12 cellular contexts compared by ENCODE assay signal in the genomic region with DNA sequence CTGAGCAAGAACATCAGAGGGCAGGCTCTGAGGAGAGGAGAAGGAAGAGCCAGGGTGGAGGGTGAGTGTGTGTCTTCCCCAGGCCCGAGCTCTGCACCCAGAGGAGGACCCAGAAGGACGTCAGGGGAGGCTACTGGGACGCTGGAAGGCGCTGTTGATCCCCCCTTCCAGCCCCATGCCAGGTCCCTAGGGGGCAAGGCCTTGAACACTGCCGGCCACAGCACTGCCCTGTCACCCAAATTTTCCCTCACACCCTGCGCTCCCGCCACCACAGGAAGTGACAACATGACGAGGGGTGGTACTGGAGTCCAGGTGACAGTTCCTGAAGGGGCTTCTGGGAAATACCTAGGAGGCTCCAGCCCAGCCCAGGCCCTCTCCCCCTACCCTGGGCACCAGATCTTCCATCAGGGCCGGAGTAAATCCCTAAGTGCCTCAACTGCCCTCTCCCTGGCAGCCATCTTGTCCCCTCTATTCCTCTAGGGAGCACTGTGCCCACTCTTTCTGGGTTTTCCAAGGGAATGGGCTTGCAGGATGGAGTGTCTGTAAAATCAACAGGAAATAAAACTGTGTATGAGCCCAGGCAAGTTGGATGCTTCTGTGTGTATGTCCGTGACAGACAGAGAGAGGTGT. TPM values are rescaled to one million over a fixed set of nuclear protein-coding genes. Genes with fewer than 3 reads are reported as not detected.
DNase-seq lines count a peak whose midpoint lies in the region; ATAC-seq, FAIRE-seq and TF ChIP-seq lines count a peak whose summit lies in the region.
"Had no signal": no experiment of that assay in that cellular context is flagged by ENCODE, and none has a peak within 500 bp of the region (broad histone marks: within the 10 kb centered on the region; RNA-seq: fewer than 3 reads in every experiment).

No MANE protein-coding gene starts in this region.

- H3K4me2 ChIP-seq in BLaER1 treated with 17β-estradiol and CSF1 and Interleukin-3, amounts not matched to agents 10 nM and 100 nM: peak overlapping the region; percentile 86 to 99 (median 94)
- H3K4me2 ChIP-seq in GM12878 (ENCODE audit: control insufficient read depth, insufficient read depth): peak overlapping the region; percentile 100

- peak overlapping the region in 6 of 9 donors; percentile 19 to 79 (median 68) for H3K27ac Mint-ChIP-seq in naive thymus-derived CD4-positive, alpha-beta T cell
- H3K27ac Mint-ChIP-seq in chondrocyte (ENCODE audit: unreplicated experiment): no peak overlapping the region
- H3K27ac Mint-ChIP-seq: activated CD4-positive, alpha-beta T cell treated with anti-CD3 and anti-CD28 coated beads, Interleukin-2, amount 10 ng/mL, durations not matched to agents 7 days and 5 days had no signal

- peaks cover 68 to 82% (median 75%) of the 10 kb centered on the region in 10 experiments for H3K4me1 ChIP-seq in BLaER1 treated with 17β-estradiol and CSF1 and Interleukin-3, amounts not matched to agents 10 nM and 100 nM
- H3K4me1 ChIP-seq in HEK293 (ENCODE audit: control insufficient read depth, insufficient read depth, low read length): peaks cover 4% of the 10 kb centered on the region; the same call in 1 of the 2 replicates
- H3K4me1 ChIP-seq in GM12878 (ENCODE audit: control insufficient read depth, insufficient read depth, low read length): peaks cover 64% of the 10 kb centered on the region
- peaks cover 32 to 39% of the 10 kb centered on the region in 2 donors for H3K4me1 ChIP-seq in naive thymus-derived CD4-positive, alpha-beta T cell (ENCODE audit: control insufficient read depth in 2 of 2, insufficient read depth in 2 of 2, low read length in 2 of 2)
- peaks cover 21% of the 10 kb centered on the region for H3K4me1 ChIP-seq in foreskin keratinocyte

- TF ChIP-seq RAD21 in GM12878 (IDR thresholded peaks at IDR 0.05; ENCODE audit: insufficient read depth, low read depth, low read length): no peak

- H3K4me3 ChIP-seq in BLaER1 treated with 17β-estradiol and CSF1 and Interleukin-3, amounts not matched to agents 10 nM and 100 nM: no peak overlapping the region; a peak in 1 of 20 replicates
- H3K4me3 ChIP-seq in HEK293 (ENCODE audit: low read depth, low read length) (no peak overlapping the region), GM12878 (peak overlapping the region; percentile 76)
- no peak overlapping the region for H3K4me3 ChIP-seq in naive thymus-derived CD4-positive, alpha-beta T cell (ENCODE audit: low read length)

- FAIRE-seq in GM12878 (lab: Jason Lieb, UNC): no peak

- intact Hi-C loops in GM12878 (cut with micrococcal nuclease; ENCODE audit: unreplicated experiment): no loop called here
- intact Hi-C loops in naive thymus-derived CD4-positive, alpha-beta T cell (cut with micrococcal nuclease): no loop called here

- RAD21 ChIA-PET in GM12878 (lab: Charles Lee; ENCODE audit: unreplicated experiment): interaction anchor here (0.9 to 6.0 kb wide), 8 partner anchors 19 to 231 kb away, joined by 3 to 58 read pairs (median 20); a partner anchor contains a TSS

- peaks cover 0 to 47% (median 16%) of the 10 kb centered on the region in 11 experiments; a peak in 15 of 22 replicates for H4K20me1 ChIP-seq in BLaER1 treated with 17β-estradiol and CSF1 and Interleukin-3, amounts not matched to agents 10 nM and 100 nM
- peaks cover 8% of the 10 kb centered on the region; the same call in 1 of the 2 replicates for H4K20me1 ChIP-seq in GM12878 (ENCODE audit: control insufficient read depth, insufficient read depth)

- H3K27me3 Mint-ChIP-seq in naive thymus-derived CD4-positive, alpha-beta T cell: peaks cover 27 to 40% (median 35%) of the 10 kb centered on the region in 5 donors
- H3K27me3 Mint-ChIP-seq in chondrocyte (ENCODE audit: low read depth): peaks cover 34% of the 10 kb centered on the region

- no peak overlapping the region; the same call in 1 of the 2 replicates for H2AFZ ChIP-seq in GM12878 (ENCODE audit: control insufficient read depth, low read depth, low read length)

- CTCF ChIA-PET in HEK293 (lab: Yijun Ruan, JAX): interaction anchor here (0.6 to 15.2 kb wide), 44 partner anchors 8 to 1487 kb away, joined by 3 to 564 read pairs (median 4); a partner anchor contains a TSS
- CTCF ChIA-PET in GM12878 (lab: Yijun Ruan, JAX): interaction anchor here (0.7 to 8.3 kb wide), 22 partner anchors 10 to 321 kb away, joined by 3 to 208 read pairs (median 6); a partner anchor contains a TSS
- CTCF ChIA-PET in naive thymus-derived CD4-positive, alpha-beta T cell (lab: Charles Lee): interaction anchor here (0.6 to 3.0 kb wide), 14 partner anchors 10 to 132 kb away, joined by 3 to 17 read pairs (median 4); no protein-coding TSS in a partner anchor

- SMC1A ChIA-PET in GM12878 (lab: Charles Lee; ENCODE audit: uncharacterized antibody, unreplicated experiment): interaction anchor here (1.2 to 4.2 kb wide), 6 partner anchors 18 to 67 kb away, joined by 3 to 39 read pairs (median 12); a partner anchor contains a TSS

- peak; percentile 0; the same call in 1 of the 3 replicates for ATAC-seq in GM12878
- no peak for ATAC-seq in naive thymus-derived CD4-positive, alpha-beta T cell
- no peak for ATAC-seq in GM18861 (IDR thresholded peaks at IDR 0.05; ENCODE audit: unreplicated experiment)
- no peak for ATAC-seq in foreskin keratinocyte

- H3K36me3 Mint-ChIP-seq in naive thymus-derived CD4-positive, alpha-beta T cell: no peaks in the 10 kb centered on the region
- no peaks in the 10 kb centered on the region for H3K36me3 Mint-ChIP-seq in chondrocyte (ENCODE audit: low read depth)
- H3K36me3 Mint-ChIP-seq: memory B cell had no signal

- TF ChIP-seq EP300 in GM12878 (IDR thresholded peaks at IDR 0.05; ENCODE audit: borderline replicate concordance in 1 of 2, control insufficient read depth in 1 of 2, low read depth in 2 of 2, low read length in 2 of 2): no peak

- 17% methylated on average over 10 of the region's 10 CpGs for WGBS in GM12878 (ENCODE audit: insufficient coverage, insufficient replicate concordance, low lambda C conversion rate, missing lambda C conversion rate)

- H3K27me3 ChIP-seq in BLaER1 treated with 17β-estradiol and CSF1 and Interleukin-3, amounts not matched to agents 10 nM and 100 nM: peaks cover 34 to 51% (median 47%) of the 10 kb centered on the region in 11 experiments
- H3K27me3 ChIP-seq in GM12878 (replicated peaks in 1 of 2; ENCODE audit: control insufficient read depth in 2 of 2, insufficient read depth in 2 of 2, low read length in 1 of 2) (0 out of 4 replicates have a peak, but pooled peaks cover 0 to 2% of the 10 kb centered on the region in 2 experiments), foreskin keratinocyte (peaks cover 36% of the 10 kb centered on the region)
- peaks cover 0 to 14% of the 10 kb centered on the region in 2 donors for H3K27me3 ChIP-seq in naive thymus-derived CD4-positive, alpha-beta T cell (ENCODE audit: control insufficient read depth in 2 of 2, insufficient read depth in 2 of 2, low read length in 2 of 2)
- H3K27me3 ChIP-seq: Peyer's patch had no signal

- peak overlapping the region in 2 of 11 experiments; percentile 54 to 55; a peak in 3 of 22 replicates for H3K27ac ChIP-seq in BLaER1 treated with 17β-estradiol and CSF1 and Interleukin-3, amounts not matched to agents 10 nM and 100 nM
- no peak overlapping the region for H3K27ac ChIP-seq in HEK293 (ENCODE audit: extremely low read depth, low read depth, low read length)
- H3K27ac ChIP-seq in GM12878 (ENCODE audit: control insufficient read depth, insufficient read depth): peak overlapping the region; percentile 62
- H3K27ac ChIP-seq in naive thymus-derived CD4-positive, alpha-beta T cell (ENCODE audit: low read depth, low read length): no peak overlapping the region
- H3K27ac ChIP-seq in foreskin keratinocyte: no peak overlapping the region

- H3K9me3 ChIP-seq in BLaER1 treated with 17β-estradiol and CSF1 and Interleukin-3, amounts not matched to agents 10 nM and 100 nM (replicated peaks in 1 of 11): no peaks in the 10 kb centered on the region
- no peaks in the 10 kb centered on the region for H3K9me3 ChIP-seq in HEK293 (ENCODE audit: control insufficient read depth, insufficient read depth, low read depth, low read length)
- no peaks in the 10 kb centered on the region for H3K9me3 ChIP-seq in GM12878 (replicated peaks; ENCODE audit: control insufficient read depth, insufficient read depth, low read length)
- H3K9me3 ChIP-seq in naive thymus-derived CD4-positive, alpha-beta T cell (ENCODE audit: control insufficient read depth in 2 of 3, low read length in 3 of 3): no peaks in the 10 kb centered on the region
- H3K9me3 ChIP-seq: gastroesophageal sphincter, Peyer's patch had no signal

- TF ChIP-seq CTCF in HEK293 (tag by site-specific recombination; IDR thresholded peaks at IDR 0.05) (no peak), GM12878 (IDR thresholded peaks at IDR 0.05 in 2 of 3, conservative IDR thresholded peaks at IDR 0.05 in 1 of 3; ENCODE audit: control insufficient read depth in 2 of 3, extremely low read depth in 1 of 3, insufficient read depth in 1 of 3, low read depth in 3 of 3, low read length in 3 of 3) (no peak), chondrocyte (IDR thresholded peaks at IDR 0.05) (no peak), foreskin keratinocyte (conservative IDR thresholded peaks at IDR 0.05) (no peak)

- H3K36me3 ChIP-seq in BLaER1 treated with 17β-estradiol and CSF1 and Interleukin-3, amounts not matched to agents 10 nM and 100 nM: no peaks in the 10 kb centered on the region
- H3K36me3 ChIP-seq in HEK293 (ENCODE audit: control insufficient read depth in 2 of 2, insufficient read depth in 1 of 2, low read length in 2 of 2) (no peaks in the 10 kb centered on the region), GM12878 (ENCODE audit: control insufficient read depth in 2 of 2, insufficient read depth in 2 of 2, low read length in 1 of 2) (no peaks in the 10 kb centered on the region)
- no peaks in the 10 kb centered on the region for H3K36me3 ChIP-seq in naive thymus-derived CD4-positive, alpha-beta T cell (ENCODE audit: control insufficient read depth in 2 of 3, insufficient read depth in 3 of 3, low read length in 3 of 3)
- H3K36me3 ChIP-seq: gastroesophageal sphincter, Peyer's patch had no signal

- H3K4me3 Mint-ChIP-seq in naive thymus-derived CD4-positive, alpha-beta T cell: peak overlapping the region in 6 of 10 donors; percentile 4 to 90 (median 52)
- H3K4me3 Mint-ChIP-seq in chondrocyte (ENCODE audit: unreplicated experiment): no peak overlapping the region

- no peak for TF ChIP-seq POLR2A in GM12878 (IDR thresholded peaks at IDR 0.05; ENCODE audit: low read depth, low read length)

- peaks cover 33 to 56% (median 44%) of the 10 kb centered on the region in 7 donors for H3K4me1 Mint-ChIP-seq in naive thymus-derived CD4-positive, alpha-beta T cell
- peaks cover 58% of the 10 kb centered on the region for H3K4me1 Mint-ChIP-seq in chondrocyte (ENCODE audit: low read depth)

- H3K79me2 ChIP-seq in GM12878 (ENCODE audit: control insufficient read depth, insufficient read depth, low read length): peaks cover 23% of the 10 kb centered on the region

- no TSS peak for BruUV-seq in GM12878 (replicated peaks; lab: Mats Ljungman, UMichigan)

- H3K9ac ChIP-seq in BLaER1 treated with 17β-estradiol and CSF1 and Interleukin-3, amounts not matched to agents 10 nM and 100 nM: peak overlapping the region in 7 of 11 experiments; percentile 3 to 40 (median 27); a peak in 6 of 22 replicates
- peak overlapping the region; percentile 72 for H3K9ac ChIP-seq in GM12878 (ENCODE audit: control insufficient read depth, insufficient read depth, low read length)

- POLR2A ChIA-PET in HEK293 (lab: Yijun Ruan, JAX): interaction anchor here (0.7 kb wide), 1 partner anchor 108 kb away, joined by 3 read pairs; a partner anchor contains a TSS
- POLR2A ChIA-PET in GM12878 (lab: Charles Lee): interaction anchor here (0.6 to 0.8 kb wide), 2 partner anchors 17 to 19 kb away, joined by 3 to 4 read pairs; no protein-coding TSS in a partner anchor
- POLR2A ChIA-PET in naive thymus-derived CD4-positive, alpha-beta T cell (lab: Charles Lee): interaction anchor here (0.6 to 1.4 kb wide), 2 partner anchors 47 to 69 kb away, joined by 3 read pairs; a partner anchor contains a TSS

- DNase-seq in GM12878 (ENCODE audit: low read depth, low spot score) (no peak), chondrocyte (ENCODE audit: low spot score) (no peak), foreskin keratinocyte (no peak)
- no peak for DNase-seq in naive thymus-derived CD4-positive, alpha-beta T cell
- no peak for DNase-seq in stimulated activated naive CD4-positive, alpha-beta T cell (lab: John Stamatoyannopoulos, UW)
- DNase-seq: activated CD4-positive, alpha-beta T cell treated with anti-CD3 and anti-CD28 coated beads, Interleukin-2, amount 10 ng/mL, durations not matched to agents 7 days and 5 days had no signal

- in situ Hi-C loops in GM12878 (cut with MboI): no loop called here

- H3K9me3 Mint-ChIP-seq in naive thymus-derived CD4-positive, alpha-beta T cell: peaks cover 0 to 2% (median 0%) of the 10 kb centered on the region in 11 donors
- H3K9me3 Mint-ChIP-seq in chondrocyte (ENCODE audit: low read depth): no peaks in the 10 kb centered on the region
- H3K9me3 Mint-ChIP-seq: activated CD4-positive, alpha-beta T cell treated with anti-CD3 and anti-CD28 coated beads, Interleukin-2, amount 10 ng/mL, durations not matched to agents 7 days and 5 days; memory B cell had no signal

RNA-seq across cellular contexts. Expression of a gene that starts 17.1 kb away (rescaled TPM):
- 0.40 and 0.44 TPM in 2 replicates for total RNA-seq in GM12878 (2013; cell fraction: nucleolus; rRNA removed)
- total RNA-seq in GM12878 (2014; rRNA removed) (0.11 and 0.40 TPM in 2 replicates), GM12878 (2014; rRNA removed; fragmentation: Illumina TruSeq; extraction: Trizol) (0.09 TPM in 1 of 2 replicates, not detected in the other), GM12878 (2021) (0.18 and 0.24 TPM in 2 replicates), chondrocyte (1.3 TPM in 1 of 3 replicates, not detected in the others), foreskin keratinocyte (not detected in 2 replicates)
- polyA plus RNA-seq in GM12878 (2011; ENCODE audit: low read depth): 0.16 TPM
- polyA plus RNA-seq in GM12878 (2011; rRNA removed) (0.04 and 0.10 TPM in 2 replicates), GM12878 (2014; fragmentation: Illumina TruSeq; extraction: Trizol) (0.12 and 0.17 TPM in 2 replicates), GM12878 (2014; fragmentation: Nextera tagmentation; extraction: Ambion mirVana) (under 1 TPM; 0.05 to 0.06 TPM), GM12878 (2014; rRNA removed) (0.23 and 0.25 TPM in 2 replicates), GM12878 (2016; fragmentation: Nextera tagmentation; extraction: Ambion mirVana) (1 to 10 TPM in 1 of 2 experiments, under 1 TPM in 1; 0.75 to 1.3 TPM), foreskin keratinocyte (not detected in 2 replicates)
- polyA plus RNA-seq in GM12878 (2011; cell fraction: cytosol; rRNA removed): 0.22 and 0.27 TPM in 2 replicates
- polyA plus RNA-seq in GM12878 (2011; cell fraction: nucleus; rRNA removed): 0.31 and 0.47 TPM in 2 replicates
- 0.26 and 0.31 TPM in 2 replicates for polyA plus RNA-seq in GM12878 (2012)
- 0.15 TPM in 1 of 2 replicates, not detected in the other for polyA minus RNA-seq in GM12878 (2011; rRNA and poly(A)+ RNA removed)
- not detected in 2 replicates for polyA minus RNA-seq in GM12878 (2011; cell fraction: cytosol; rRNA and poly(A)+ RNA removed)
- polyA minus RNA-seq in GM12878 (2011; cell fraction: nucleus; rRNA and poly(A)+ RNA removed): not detected in 2 replicates
- total RNA-seq in naive thymus-derived CD4-positive, alpha-beta T cell: not detected
- not detected for polyA plus RNA-seq in naive thymus-derived CD4-positive, alpha-beta T cell
- total RNA-seq: activated CD4-positive, alpha-beta T cell treated with anti-CD3 and anti-CD28 coated beads, Interleukin-2, amount 10 ng/mL, durations not matched to agents 7 days and 5 days had no signal

RNA-seq across cellular contexts. Expression of a gene that starts 18.1 kb away (rescaled TPM):
- 0.17 and 0.24 TPM in 2 replicates for total RNA-seq in GM12878 (2013; cell fraction: nucleolus; rRNA removed)
- total RNA-seq in GM12878 (2014; rRNA removed) (under 0.01 and 0.05 TPM in 2 replicates), GM12878 (2014; rRNA removed; fragmentation: Illumina TruSeq; extraction: Trizol) (under 0.01 and 0.05 TPM in 2 replicates), GM12878 (2021) (0.15 and 0.21 TPM in 2 replicates), chondrocyte (6.0 to 11.6 TPM (median 6.9 TPM) in 3 replicates), foreskin keratinocyte (0.04 and 0.14 TPM in 2 replicates)
- polyA plus RNA-seq in GM12878 (2011; ENCODE audit: low read depth): not detected
- polyA plus RNA-seq in GM12878 (2011; rRNA removed) (not detected in 2 replicates), GM12878 (2014; fragmentation: Illumina TruSeq; extraction: Trizol) (0.01 TPM in 1 of 2 replicates, not detected in the other), GM12878 (2014; fragmentation: Nextera tagmentation; extraction: Ambion mirVana) (not detected), GM12878 (2014; rRNA removed) (0.01 and 0.04 TPM in 2 replicates), GM12878 (2016; fragmentation: Nextera tagmentation; extraction: Ambion mirVana) (under 1 TPM in 1 of 2 experiments, not detected in 1; 0.03 TPM), foreskin keratinocyte (0.06 TPM in 2 replicates)
- not detected in 2 replicates for polyA plus RNA-seq in GM12878 (2011; cell fraction: cytosol; rRNA removed)
- polyA plus RNA-seq in GM12878 (2011; cell fraction: nucleus; rRNA removed): not detected in 2 replicates
- polyA plus RNA-seq in GM12878 (2012): 0.03 and 0.04 TPM in 2 replicates
- polyA minus RNA-seq in GM12878 (2011; rRNA and poly(A)+ RNA removed): 0.05 TPM in 1 of 2 replicates, not detected in the other
- polyA minus RNA-seq in GM12878 (2011; cell fraction: cytosol; rRNA and poly(A)+ RNA removed): not detected in 2 replicates
- not detected in 2 replicates for polyA minus RNA-seq in GM12878 (2011; cell fraction: nucleus; rRNA and poly(A)+ RNA removed)
- under 1 TPM in 1 of 5 experiments, not detected in 4; 0.05 TPM for total RNA-seq in naive thymus-derived CD4-positive, alpha-beta T cell
- not detected for polyA plus RNA-seq in naive thymus-derived CD4-positive, alpha-beta T cell
- total RNA-seq: activated CD4-positive, alpha-beta T cell treated with anti-CD3 and anti-CD28 coated beads, Interleukin-2, amount 10 ng/mL, durations not matched to agents 7 days and 5 days had no signal

RNA-seq across cellular contexts. Expression of a gene that starts 39.8 kb away (rescaled TPM):
- not detected in 2 replicates for total RNA-seq in GM12878 (2013; cell fraction: nucleolus; rRNA removed)
- not detected in 2 replicates for total RNA-seq in GM12878 (2014; rRNA removed)
- not detected in 2 replicates for total RNA-seq in GM12878 (2014; rRNA removed; fragmentation: Illumina TruSeq; extraction: Trizol)
- not detected in 2 replicates for total RNA-seq in GM12878 (2021)
- not detected for polyA plus RNA-seq in GM12878 (2011; ENCODE audit: low read depth)
- not detected in 2 replicates for polyA plus RNA-seq in GM12878 (2011; rRNA removed)
- 0.07 and 0.12 TPM in 2 replicates for polyA plus RNA-seq in GM12878 (2011; cell fraction: cytosol; rRNA removed)
- 0.79 and 1.1 TPM in 2 replicates for polyA plus RNA-seq in GM12878 (2011; cell fraction: nucleus; rRNA removed)
- 0.11 TPM in 1 of 2 replicates, not detected in the other for polyA plus RNA-seq in GM12878 (2012)
- polyA plus RNA-seq in GM12878 (2014; fragmentation: Illumina TruSeq; extraction: Trizol): not detected in 2 replicates
- not detected for polyA plus RNA-seq in GM12878 (2014; fragmentation: Nextera tagmentation; extraction: Ambion mirVana)
- polyA plus RNA-seq in GM12878 (2014; rRNA removed): 0.15 TPM in 1 of 2 replicates, not detected in the other
- under 1 TPM in 1 of 2 experiments, not detected in 1; 0.24 TPM for polyA plus RNA-seq in GM12878 (2016; fragmentation: Nextera tagmentation; extraction: Ambion mirVana)
- not detected in 2 replicates for polyA minus RNA-seq in GM12878 (2011; rRNA and poly(A)+ RNA removed)
- not detected in 2 replicates for polyA minus RNA-seq in GM12878 (2011; cell fraction: cytosol; rRNA and poly(A)+ RNA removed)
- not detected in 2 replicates for polyA minus RNA-seq in GM12878 (2011; cell fraction: nucleus; rRNA and poly(A)+ RNA removed)
- total RNA-seq in naive thymus-derived CD4-positive, alpha-beta T cell: not detected
- polyA plus RNA-seq in naive thymus-derived CD4-positive, alpha-beta T cell: not detected
- 0.36 TPM in 1 of 3 replicates, not detected in the others for total RNA-seq in chondrocyte
- total RNA-seq in foreskin keratinocyte: not detected in 2 replicates
- not detected in 2 replicates for polyA plus RNA-seq in foreskin keratinocyte

RNA-seq across cellular contexts. Expression of a gene that starts 46.3 kb away (rescaled TPM):
- not detected in 2 replicates for total RNA-seq in GM12878 (2013; cell fraction: nucleolus; rRNA removed)
- total RNA-seq in GM12878 (2014; rRNA removed) (0.56 TPM in 1 of 2 replicates, not detected in the other), GM12878 (2014; rRNA removed; fragmentation: Illumina TruSeq; extraction: Trizol) (0.40 and 0.83 TPM in 2 replicates), GM12878 (2021) (1.2 and 1.3 TPM in 2 replicates), chondrocyte (88.7 to 193 TPM (median 93.5 TPM) in 3 replicates), foreskin keratinocyte (2.2 and 4.0 TPM in 2 replicates)
- 0.55 TPM for polyA plus RNA-seq in GM12878 (2011; ENCODE audit: low read depth)
- polyA plus RNA-seq in GM12878 (2011; rRNA removed) (0.22 TPM in 1 of 2 replicates, not detected in the other), GM12878 (2014; fragmentation: Illumina TruSeq; extraction: Trizol) (1.1 and 3.6 TPM in 2 replicates), GM12878 (2014; fragmentation: Nextera tagmentation; extraction: Ambion mirVana) (under 1 TPM; 0.21 to 0.31 TPM), GM12878 (2014; rRNA removed) (0.41 and 1.0 TPM in 2 replicates), GM12878 (2016; fragmentation: Nextera tagmentation; extraction: Ambion mirVana) (under 1 TPM; 0.25 to 0.42 TPM), foreskin keratinocyte (4.6 and 8.4 TPM in 2 replicates)
- 0.10 and 0.37 TPM in 2 replicates for polyA plus RNA-seq in GM12878 (2011; cell fraction: cytosol; rRNA removed)
- polyA plus RNA-seq in GM12878 (2011; cell fraction: nucleus; rRNA removed): 0.90 and 3.1 TPM in 2 replicates
- polyA plus RNA-seq in GM12878 (2012): 0.46 and 0.73 TPM in 2 replicates
- polyA minus RNA-seq in GM12878 (2011; rRNA and poly(A)+ RNA removed): not detected in 2 replicates
- not detected in 2 replicates for polyA minus RNA-seq in GM12878 (2011; cell fraction: cytosol; rRNA and poly(A)+ RNA removed)
- polyA minus RNA-seq in GM12878 (2011; cell fraction: nucleus; rRNA and poly(A)+ RNA removed): not detected in 2 replicates
- 1 to 10 TPM in 4 of 5 experiments, under 1 TPM in 1; 0.38 to 2.5 (median 1.4) TPM for total RNA-seq in naive thymus-derived CD4-positive, alpha-beta T cell
- 1 to 10 TPM in 1 of 2 donors, under 1 TPM in 1; 0.40 to 1.1 TPM for polyA plus RNA-seq in naive thymus-derived CD4-positive, alpha-beta T cell

RNA-seq across cellular contexts. Expression of a gene that starts 57.8 kb away (rescaled TPM):
- total RNA-seq in GM12878 (2013; cell fraction: nucleolus; rRNA removed): 62.1 and 73.0 TPM in 2 replicates
- 33.5 and 35.5 TPM in 2 replicates for total RNA-seq in GM12878 (2014; rRNA removed)
- 62.1 and 65.3 TPM in 2 replicates for total RNA-seq in GM12878 (2014; rRNA removed; fragmentation: Illumina TruSeq; extraction: Trizol)
- 53.2 and 60.7 TPM in 2 replicates for total RNA-seq in GM12878 (2021)
- 44.4 TPM for polyA plus RNA-seq in GM12878 (2011; ENCODE audit: low read depth)
- 50.0 and 55.9 TPM in 2 replicates for polyA plus RNA-seq in GM12878 (2011; rRNA removed)
- polyA plus RNA-seq in GM12878 (2011; cell fraction: cytosol; rRNA removed): 33.6 and 44.2 TPM in 2 replicates
- polyA plus RNA-seq in GM12878 (2011; cell fraction: nucleus; rRNA removed): 49.9 and 57.1 TPM in 2 replicates
- 29.2 and 43.3 TPM in 2 replicates for polyA plus RNA-seq in GM12878 (2012)
- 89.3 and 95.9 TPM in 2 replicates for polyA plus RNA-seq in GM12878 (2014; fragmentation: Illumina TruSeq; extraction: Trizol)
- polyA plus RNA-seq in GM12878 (2014; fragmentation: Nextera tagmentation; extraction: Ambion mirVana): 10 to 100 TPM; 82.5 to 90.4 TPM
- 49.6 and 49.9 TPM in 2 replicates for polyA plus RNA-seq in GM12878 (2014; rRNA removed)
- polyA plus RNA-seq in GM12878 (2016; fragmentation: Nextera tagmentation; extraction: Ambion mirVana): 100 to 1,000 TPM; 108 to 111 TPM
- polyA minus RNA-seq in GM12878 (2011; rRNA and poly(A)+ RNA removed): 55.6 and 71.4 TPM in 2 replicates
- 13.2 and 19.0 TPM in 2 replicates for polyA minus RNA-seq in GM12878 (2011; cell fraction: cytosol; rRNA and poly(A)+ RNA removed)
- polyA minus RNA-seq in GM12878 (2011; cell fraction: nucleus; rRNA and poly(A)+ RNA removed): 40.1 and 73.7 TPM in 2 replicates
- 10 to 100 TPM; 33.3 to 49.6 (median 39.1) TPM for total RNA-seq in naive thymus-derived CD4-positive, alpha-beta T cell
- 10 to 100 TPM; 46.5 to 59.1 TPM for polyA plus RNA-seq in naive thymus-derived CD4-positive, alpha-beta T cell
- total RNA-seq in chondrocyte: 14.4 to 21.6 TPM (median 16.4 TPM) in 3 replicates
- 39.3 and 46.8 TPM in 2 replicates for total RNA-seq in foreskin keratinocyte
- 39.0 and 45.9 TPM in 2 replicates for polyA plus RNA-seq in foreskin keratinocyte
